10 cellular contexts compared by ENCODE assay signal in the genomic region with DNA sequence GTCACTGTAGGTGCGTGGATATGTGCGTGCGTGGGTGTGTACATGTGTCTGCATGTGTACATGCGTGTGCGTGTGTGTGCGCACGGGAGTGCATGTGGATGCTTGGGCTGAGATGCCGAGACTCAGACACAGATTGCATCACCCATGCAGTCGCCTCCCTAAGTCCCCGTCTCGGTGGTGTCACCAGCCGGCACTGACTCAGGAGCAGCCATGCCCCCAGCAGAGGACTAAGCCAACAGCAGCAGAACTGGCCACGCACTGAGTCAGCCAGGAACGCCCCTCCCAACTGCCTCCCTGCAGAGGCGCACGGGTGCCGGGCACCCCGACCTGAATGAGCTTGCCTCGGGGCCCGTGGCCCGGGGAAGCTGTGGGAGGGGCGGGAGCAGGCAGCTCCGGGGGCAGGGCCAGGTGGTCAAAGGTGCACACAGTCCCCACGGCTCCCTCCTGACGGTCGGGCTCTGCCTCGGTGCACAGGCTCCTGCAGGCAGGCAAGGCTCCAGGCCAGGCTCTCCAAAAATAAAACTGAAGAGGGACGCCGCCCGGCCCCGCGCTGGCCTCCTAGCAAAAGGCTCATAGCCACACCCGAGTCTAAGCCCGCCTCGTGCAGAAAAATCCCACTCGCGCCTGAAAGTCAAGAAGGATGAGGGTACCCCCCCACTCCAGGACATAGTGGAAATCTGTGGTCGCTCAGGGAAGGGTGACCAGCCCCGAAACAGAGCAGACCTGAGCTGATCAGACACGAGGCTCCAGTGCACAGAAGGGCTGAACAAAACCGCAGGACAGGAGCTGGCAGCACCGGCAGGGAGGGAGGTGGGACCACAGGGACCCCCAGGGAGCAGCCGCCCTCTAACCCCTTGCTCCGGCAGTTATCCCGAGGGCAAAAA. TPM values are rescaled to one million over a fixed set of nuclear protein-coding genes. Genes with fewer than 3 reads are reported as not detected.
DNase-seq lines count a peak whose midpoint lies in the region; ATAC-seq, FAIRE-seq and TF ChIP-seq lines count a peak whose summit lies in the region.
"Had no signal": no experiment of that assay in that cellular context is flagged by ENCODE, and none has a peak within 500 bp of the region (broad histone marks: within the 10 kb centered on the region; RNA-seq: fewer than 3 reads in every experiment).

No MANE protein-coding gene starts in this region.

- no peaks in the 10 kb centered on the region for H3K36me3 ChIP-seq in left lung

- H3K4me1 ChIP-seq in A549 (peaks cover 53% of the 10 kb centered on the region), left lung (peaks cover 0 to 8% of the 10 kb centered on the region in 2 donors)

- H3K9me3 ChIP-seq in A549 = no peaks in the 10 kb centered on the region
- no peaks in the 10 kb centered on the region for H3K9me3 ChIP-seq in left lung

- POLR2A ChIA-PET in A549 (lab: Yijun Ruan, JAX) (interaction anchor here (0.6 to 3.4 kb wide), 5 partner anchors 16 to 53 kb away, joined by 4 to 50 read pairs (median 10); partner anchors contain the start of gene GADD45B), MCF 10A (lab: Yijun Ruan, JAX) (interaction anchor here (0.7 to 1.9 kb wide), 8 partner anchors 9 to 54 kb away, joined by 3 to 10 read pairs (median 4); partner anchors contain the start of gene GADD45B)

- 11% methylated on average over 23 of the region's 45 CpGs for WGBS in A549 (ENCODE audit: missing lambda C conversion rate)

- peak; percentile 59 to 77; a peak in 3 of 5 replicates for TF ChIP-seq EP300 in A549 (IDR thresholded peaks at IDR 0.05)
- peak; percentile 54; the same call in 1 of the 2 replicates for TF ChIP-seq EP300 in Ishikawa (IDR thresholded peaks at IDR 0.05; ENCODE audit: borderline replicate concordance)

- CTCF ChIA-PET in A549 (lab: Yijun Ruan, JAX) = interaction anchor here (1.0 to 1.9 kb wide), 6 partner anchors 16 to 112 kb away, joined by 3 to 12 read pairs (median 3); partner anchors contain the start of gene GADD45B
- CTCF ChIA-PET in MCF 10A (lab: Yijun Ruan, JAX) = interaction anchor here (1.1 kb wide), 1 partner anchor 51 kb away, joined by 4 read pairs; no protein-coding TSS in a partner anchor

- H3K4me3 Mint-ChIP-seq in MCF 10A (ENCODE audit: unreplicated experiment) = peak overlapping the region; percentile 25
- H3K4me3 Mint-ChIP-seq: naive B cell had no signal

- no peak for TF ChIP-seq POLR2A in A549 (IDR thresholded peaks at IDR 0.05; ENCODE audit: low read length)

- H3K4me2 ChIP-seq in A549 = peak overlapping the region; percentile 94

- ATAC-seq in A549 (peak; percentile 82 to 91), left lung (peak; percentile 70)

- DNase-seq in A549 (ENCODE audit: low read depth in 1 of 2, low spot score in 1 of 2) (peak; percentile 74 to 86), MCF 10A (ENCODE audit: unreplicated experiment) (peak; percentile 82), left lung (peak in 1 of 2 donors; percentile 84), UCSD-AML1 (lab: John Stamatoyannopoulos, UW; ENCODE audit: unreplicated experiment) (no peak), GDM1 (lab: John Stamatoyannopoulos, UW) (no peak), GM19240 (ENCODE audit: insufficient read length, low spot score) (no peak)
- no peak for DNase-seq in activated CD4-positive, alpha-beta T cell treated with anti-CD3 and anti-CD28 coated beads for 4 hours
- DNase-seq: naive B cell had no signal

- H3K27me3 ChIP-seq in left lung = no peaks in the 10 kb centered on the region

- intact Hi-C loops in MCF 10A (cut with micrococcal nuclease) (loop anchor here (5.0 kb wide), 1 partner anchor 52 kb away; no protein-coding TSS in a partner anchor), left lung (cut with DNase I) (no loop called here)

- no peak overlapping the region for H3K27ac Mint-ChIP-seq in MCF 10A (ENCODE audit: low read depth, unreplicated experiment)

- TF ChIP-seq CTCF in A549 (IDR thresholded peaks at IDR 0.05) (no peak), MCF 10A (IDR thresholded peaks at IDR 0.05; ENCODE audit: unreplicated experiment) (no peak), left lung (IDR thresholded peaks at IDR 0.05) (no peak)

- no peaks in the 10 kb centered on the region for H3K27me3 Mint-ChIP-seq in MCF 10A (ENCODE audit: insufficient read depth, unreplicated experiment)
- H3K27me3 Mint-ChIP-seq: naive B cell had no signal

- BruUV-seq in MCF 10A (replicated peaks; lab: Mats Ljungman, UMichigan) = no TSS peak

- H3K27ac ChIP-seq in A549 (peak overlapping the region; percentile 97 to 99), left lung (no peak overlapping the region)
- H3K27ac ChIP-seq: HL-60 had no signal

- peak overlapping the region; percentile 31 for H3K4me3 ChIP-seq in A549
- H3K4me3 ChIP-seq in left lung = no peak overlapping the region

- FAIRE-seq in A549 (lab: Jason Lieb, UNC) = no peak

- peaks cover 6% of the 10 kb centered on the region for H3K36me3 Mint-ChIP-seq in MCF 10A (ENCODE audit: insufficient read depth, unreplicated experiment)
- H3K36me3 Mint-ChIP-seq: naive B cell had no signal

- peaks cover 17% of the 10 kb centered on the region for H3K4me1 Mint-ChIP-seq in MCF 10A (ENCODE audit: insufficient read depth, unreplicated experiment)

- peak; percentile 4 to 36; a peak in 2 of 5 replicates for TF ChIP-seq RAD21 in A549 (conservative IDR thresholded peaks at IDR 0.05 in 1 of 2, IDR thresholded peaks at IDR 0.05 in 1 of 2)
- 0 out of 2 replicates have a peak, but pooled peaks have one; percentile 6 for TF ChIP-seq RAD21 in Ishikawa (IDR thresholded peaks at IDR 0.05; ENCODE audit: low read depth)

- no peaks in the 10 kb centered on the region for H3K9me3 Mint-ChIP-seq in MCF 10A (ENCODE audit: unreplicated experiment)
- H3K9me3 Mint-ChIP-seq: naive B cell had no signal

TF ChIP-seq in A549, 52 proteins besides CTCF, POLR2A, EP300 and RAD21 (continues in another document):
- no peak for TF ChIP-seq RCOR1 (IDR thresholded peaks at IDR 0.05; ENCODE audit: low read depth, low read length)
- TF ChIP-seq RFX5 (IDR thresholded peaks at IDR 0.05) = no peak
- 0 out of 3 replicates have a peak, but pooled peaks have one; percentile 60 for TF ChIP-seq BCL3 (IDR thresholded peaks at IDR 0.05)
- TF ChIP-seq MAZ (IDR thresholded peaks at IDR 0.05; ENCODE audit: borderline replicate concordance, low read depth, low read length) = no peak
- TF ChIP-seq CHD2 (IDR thresholded peaks at IDR 0.05; ENCODE audit: low read length, partially characterized antibody) = no peak
- no peak for TF ChIP-seq ESRRA (IDR thresholded peaks at IDR 0.05; ENCODE audit: borderline replicate concordance, low read length)

TF ChIP-seq in Ishikawa, 13 proteins besides CTCF, POLR2A, EP300 and RAD21 (continues in another document):
- TF ChIP-seq TEAD4 (IDR thresholded peaks at IDR 0.05) = peak; percentile 46
- TF ChIP-seq NFIC (IDR thresholded peaks at IDR 0.05) = peak; percentile 59; the same call in 1 of the 2 replicates
- no peak for TF ChIP-seq EGR1 (IDR thresholded peaks at IDR 0.05)
- TF ChIP-seq, protein P1, sequence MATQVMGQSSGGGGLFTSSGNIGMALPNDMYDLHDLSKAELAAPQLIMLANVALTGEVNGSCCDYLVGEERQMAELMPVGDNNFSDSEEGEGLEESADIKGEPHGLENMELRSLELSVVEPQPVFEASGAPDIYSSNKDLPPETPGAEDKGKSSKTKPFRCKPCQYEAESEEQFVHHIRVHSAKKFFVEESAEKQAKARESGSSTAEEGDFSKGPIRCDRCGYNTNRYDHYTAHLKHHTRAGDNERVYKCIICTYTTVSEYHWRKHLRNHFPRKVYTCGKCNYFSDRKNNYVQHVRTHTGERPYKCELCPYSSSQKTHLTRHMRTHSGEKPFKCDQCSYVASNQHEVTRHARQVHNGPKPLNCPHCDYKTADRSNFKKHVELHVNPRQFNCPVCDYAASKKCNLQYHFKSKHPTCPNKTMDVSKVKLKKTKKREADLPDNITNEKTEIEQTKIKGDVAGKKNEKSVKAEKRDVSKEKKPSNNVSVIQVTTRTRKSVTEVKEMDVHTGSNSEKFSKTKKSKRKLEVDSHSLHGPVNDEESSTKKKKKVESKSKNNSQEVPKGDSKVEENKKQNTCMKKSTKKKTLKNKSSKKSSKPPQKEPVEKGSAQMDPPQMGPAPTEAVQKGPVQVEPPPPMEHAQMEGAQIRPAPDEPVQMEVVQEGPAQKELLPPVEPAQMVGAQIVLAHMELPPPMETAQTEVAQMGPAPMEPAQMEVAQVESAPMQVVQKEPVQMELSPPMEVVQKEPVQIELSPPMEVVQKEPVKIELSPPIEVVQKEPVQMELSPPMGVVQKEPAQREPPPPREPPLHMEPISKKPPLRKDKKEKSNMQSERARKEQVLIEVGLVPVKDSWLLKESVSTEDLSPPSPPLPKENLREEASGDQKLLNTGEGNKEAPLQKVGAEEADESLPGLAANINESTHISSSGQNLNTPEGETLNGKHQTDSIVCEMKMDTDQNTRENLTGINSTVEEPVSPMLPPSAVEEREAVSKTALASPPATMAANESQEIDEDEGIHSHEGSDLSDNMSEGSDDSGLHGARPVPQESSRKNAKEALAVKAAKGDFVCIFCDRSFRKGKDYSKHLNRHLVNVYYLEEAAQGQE (IDR thresholded peaks at IDR 0.05; ENCODE audit: low read depth) = no peak
- TF ChIP-seq TAF1 (IDR thresholded peaks at IDR 0.05; ENCODE audit: low read depth) = no peak
- TF ChIP-seq CREB1 (IDR thresholded peaks at IDR 0.05; ENCODE audit: low read depth) = no peak
- TF ChIP-seq CEBPB (IDR thresholded peaks at IDR 0.05) = peak; percentile 83
- TF ChIP-seq TCF12 (IDR thresholded peaks at IDR 0.05; ENCODE audit: low read depth) = peak; percentile 76; the same call in 1 of the 2 replicates
- TF ChIP-seq FOXM1 (IDR thresholded peaks at IDR 0.05; ENCODE audit: borderline replicate concordance, low read depth) = no peak
- TF ChIP-seq ZBTB7A (IDR thresholded peaks at IDR 0.05; ENCODE audit: low read depth) = peak; percentile 69
- peak; percentile 63; the same call in 1 of the 2 replicates for TF ChIP-seq YY1 (IDR thresholded peaks at IDR 0.05; ENCODE audit: low read depth)
- TF ChIP-seq USF1 (IDR thresholded peaks at IDR 0.05) = no peak

RNA-seq across cellular contexts. Expression of gene GADD45B, which starts 49.2 kb away (rescaled TPM):
- polyA plus RNA-seq in A549 (2011; rRNA removed) (65.3 and 72.5 TPM in 2 replicates), A549 (2017; fragmentation: RNase III; extraction: RNeasy Plus Mini Kit Qiagen cat#74134 plus additional on column Dnase treatment) (38.6 to 42.4 TPM (median 39.9 TPM) in 3 replicates)
- polyA plus RNA-seq in A549 (2012; cell fraction: cytosol; rRNA removed) = 120 and 125 TPM in 2 replicates
- 193 and 205 TPM in 2 replicates for polyA plus RNA-seq in A549 (2012; cell fraction: nucleus; rRNA removed)
- 42.7 and 50.1 TPM in 2 replicates for polyA minus RNA-seq in A549 (2011; rRNA and poly(A)+ RNA removed)
- total RNA-seq in MCF 10A (2022) (28.0 and 53.8 TPM in 2 replicates), left lung (10 to 100 TPM; 54.0 to 73.5 TPM)

Comparison
In these comparisons a context has a peak if more than half of its experiments do, and no peak if none do; other contexts are left out.
1. DNase-seq: peak in A549 (2 of 2) and MCF 10A (single experiment); none in UCSD-AML1 (single experiment), activated CD4-positive, alpha-beta T cell treated with anti-CD3 and anti-CD28 coated beads for 4 hours (0 of 2), GDM1 (single experiment) and GM19240 (single experiment).
2. H3K27ac ChIP-seq: peak in A549 (2 of 2); none in left lung (0 of 2).